8 cellular contexts compared by ENCODE assay signal in genomic region chr7:149623262-149623997, GRCh38.
A peak's percentile ranks its signal among the peaks of the same experiment; 100 is the strongest.
DNase-seq lines count a peak whose midpoint lies in the region; ATAC-seq and TF ChIP-seq lines count a peak whose summit lies in the region.
"Not testable (repeated sequence)": the region's sequence is repeated elsewhere in the genome, so short reads cannot be mapped to it uniquely, and the experiment has no call there.

No MANE protein-coding gene starts in this region.

- not testable (repeated sequence) for H3K9me3 ChIP-seq in Karpas-422 (ENCODE audit: low read length); SK-N-MC (ENCODE audit: low read depth, low read length); ascending aorta; left lung

- peak overlapping the region; percentile 83 for H3K4me2 ChIP-seq in Karpas-422 (ENCODE audit: low read depth, low read length, poor library complexity, severe bottlenecking)

- DNase-seq in DMS79 (lab: John Stamatoyannopoulos, UW) (peak; percentile 30), ascending aorta (ENCODE audit: low spot score in 2 of 2) (peak in 1 of 2 donors; percentile 72), fibroblast of gingiva (ENCODE audit: low read depth) (peak; percentile 63), left lung (peak in 1 of 2 donors; percentile 47), posterior cingulate gyrus (peak in 7 of 10 donors; percentile 17 to 88 (median 24))
- not testable (repeated sequence) for DNase-seq in Karpas-422; SK-N-MC (ENCODE audit: low read depth, low spot score); type B pancreatic cell (ENCODE audit: extremely low spot score, unreplicated experiment)

- H3K9ac ChIP-seq in Karpas-422 (ENCODE audit: low read length) (peak overlapping the region; percentile 77), SK-N-MC (ENCODE audit: insufficient read length) (peak overlapping the region; percentile 89)

- H2AFZ ChIP-seq in Karpas-422 (ENCODE audit: low read length), result not testable (repeated sequence)

- H3K27me3 ChIP-seq in Karpas-422 (ENCODE audit: low read length); ascending aorta; left lung: not testable (repeated sequence)

- not testable (repeated sequence) for H3K27me3 Mint-ChIP-seq in type B pancreatic cell

- H3K4me1 ChIP-seq in Karpas-422 (ENCODE audit: low read length) (peaks cover 23% of the 10 kb centered on the region), left lung (peaks cover 9 to 31% of the 10 kb centered on the region in 2 donors)
- H3K4me1 ChIP-seq in ascending aorta, result not testable (repeated sequence)

- H3K27ac ChIP-seq in Karpas-422 (ENCODE audit: low read length); SK-N-MC: not testable (repeated sequence)
- H3K27ac ChIP-seq in ascending aorta (peak overlapping the region in 1 of 2 donors; percentile 84), left lung (peak overlapping the region in 1 of 2 donors; percentile 85)

- H3K36me3 Mint-ChIP-seq in type B pancreatic cell, result not testable (repeated sequence)

- peaks cover 33% of the 10 kb centered on the region for H3K4me1 Mint-ChIP-seq in type B pancreatic cell (ENCODE audit: unreplicated experiment)

- H4K20me1 ChIP-seq in Karpas-422 (ENCODE audit: insufficient read depth, low read depth, low read length), result peaks cover 15% of the 10 kb centered on the region; the same call in 1 of the 2 replicates

- ATAC-seq in left lung, result not testable (repeated sequence)

- peak overlapping the region; percentile 90 for H3K4me3 ChIP-seq in Karpas-422 (ENCODE audit: low read length)
- H3K4me3 ChIP-seq in SK-N-MC, result peak overlapping the region; percentile 92
- H3K4me3 ChIP-seq in ascending aorta, result peak overlapping the region; percentile 91 to 98
- peak overlapping the region; percentile 91 to 100 for H3K4me3 ChIP-seq in left lung

- peak overlapping the region; percentile 92 for H3K27ac Mint-ChIP-seq in type B pancreatic cell

- intact Hi-C loops in ascending aorta (cut with DNase I) (loop anchor here (5.0 to 10.0 kb wide), 4 partner anchors 121 to 781 kb away; partner anchors contain the start of genes REPIN1 and ZNF783), posterior cingulate gyrus (cut with DNase I) (loop anchor here (10.0 kb wide), 2 partner anchors 199 to 359 kb away; partner anchors contain the start of gene ZNF783)
- intact Hi-C loops in left lung (cut with DNase I), result not testable (repeated sequence)

- peaks cover 29% of the 10 kb centered on the region for H3K79me2 ChIP-seq in Karpas-422 (ENCODE audit: low read length)

- H3K4me3 Mint-ChIP-seq in type B pancreatic cell, result peak overlapping the region; percentile 98

- not testable (repeated sequence) for H3K9me3 Mint-ChIP-seq in type B pancreatic cell

- not testable (repeated sequence) for TF ChIP-seq CTCF in ascending aorta (IDR thresholded peaks at IDR 0.05); left lung (IDR thresholded peaks at IDR 0.05); type B pancreatic cell (conservative IDR thresholded peaks at IDR 0.05)

- H3K36me3 ChIP-seq in Karpas-422 (ENCODE audit: insufficient read depth, low read length), result not testable (repeated sequence)
- H3K36me3 ChIP-seq in SK-N-MC (ENCODE audit: insufficient read depth, low read length) (peaks cover 28% of the 10 kb centered on the region), ascending aorta (peaks cover 25 to 28% of the 10 kb centered on the region in 2 donors), left lung (peaks cover 0 to 29% of the 10 kb centered on the region in 2 donors)

- H3K9me2 ChIP-seq in Karpas-422 (replicated peaks; ENCODE audit: insufficient read depth, low read length), result not testable (repeated sequence)
